In the genomic region with DNA sequence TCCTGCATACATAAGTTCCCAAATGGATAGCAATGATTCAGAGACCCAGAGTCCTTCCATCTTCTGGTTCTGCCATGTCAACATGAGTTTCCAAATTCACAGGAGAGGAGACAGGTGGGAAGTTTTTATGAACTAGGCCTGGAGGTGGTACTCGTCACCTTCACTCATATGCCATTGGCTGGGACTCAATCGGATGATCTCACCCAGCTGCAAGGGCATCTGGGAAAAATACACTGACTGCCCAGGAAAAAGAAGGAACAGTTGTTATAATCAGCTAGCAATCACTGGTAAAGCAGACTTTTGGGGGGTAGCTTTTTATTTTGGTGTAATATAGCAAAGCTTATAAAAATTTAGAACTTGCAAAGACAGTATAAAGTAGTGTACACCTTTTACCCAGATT, we compare ENCODE assay signal across 21 cellular contexts.
"Had no signal": no experiment of that assay in that cellular context is flagged by ENCODE, and none has a peak within 500 bp of the region (broad histone marks: within the 10 kb centered on the region; RNA-seq: fewer than 3 reads in every experiment).

No MANE protein-coding gene starts in this region.

- H3K4me1 ChIP-seq: SJSA1 had no signal

- H3K36me3 ChIP-seq: SJSA1 had no signal

- DNase-seq: IMR-90, Kasumi-1, MM.1S, NCI-H1092 treated with DMSO at 0.1 percent for 48 hours, NCI-H1436, NCI-H187, NCI-H2029, NCI-H2171, NCI-H226, NCI-H446, NCI-H510A, NCI-H524 treated with DMSO at 0.1 percent for 48 hours, NCI-H69, NCI-H774, Right ventricle myocardium superior, RPMI8226, SIG-M5 had no signal

- ATAC-seq: HepG2 had no signal

- H3K4me3 ChIP-seq: SJSA1, SK-N-MC had no signal

- H3K27ac ChIP-seq: KMS-11, SJSA1, SK-N-MC had no signal

- H3K9me3 ChIP-seq: SJSA1 had no signal
